ENCODE assay signal across 17 cellular contexts in the genomic region with DNA sequence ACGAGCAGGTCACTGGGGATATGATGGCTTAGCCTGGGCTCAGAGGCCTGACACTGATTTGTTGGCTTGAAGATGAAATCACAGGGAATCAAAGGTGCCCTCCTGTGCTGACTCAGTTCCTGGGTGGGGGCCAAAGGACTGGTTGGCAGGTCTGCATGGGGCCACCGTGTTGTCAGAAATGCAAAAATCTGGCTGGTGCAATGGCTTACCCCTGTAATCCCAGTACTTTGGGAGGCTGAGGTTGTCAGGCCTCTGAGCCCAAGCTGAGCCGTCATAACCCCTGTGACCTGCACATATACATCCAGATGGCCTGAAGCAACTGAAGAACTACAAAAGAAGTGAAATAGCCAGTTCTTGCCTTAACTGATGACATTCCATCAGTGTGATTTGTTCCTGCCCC.
DNase-seq lines count a peak whose midpoint lies in the region; ATAC-seq lines count a peak whose summit lies in the region.
"Had no signal": no experiment of that assay in that cellular context is flagged by ENCODE, and none has a peak within 500 bp of the region (broad histone marks: within the 10 kb centered on the region; RNA-seq: fewer than 3 reads in every experiment).

No MANE protein-coding gene starts in this region.

- no peak overlapping the region for H3K56ac ChIP-seq in mesendoderm (ENCODE audit: low read length)

- no peak overlapping the region for H4K8ac ChIP-seq in mesendoderm (ENCODE audit: low read depth, low read length)

- no peak overlapping the region for H3K9ac ChIP-seq in mesendoderm (ENCODE audit: low read length)
- H3K9ac ChIP-seq: BLaER1 treated with 17β-estradiol and CSF1 and Interleukin-3, amounts not matched to agents 10 nM and 100 nM had no signal

- no peak overlapping the region for H3K18ac ChIP-seq in mesendoderm (ENCODE audit: low read length)

- H3K23ac ChIP-seq in mesendoderm (ENCODE audit: low read length) = no peak overlapping the region

- no peaks in the 10 kb centered on the region for H3K79me2 ChIP-seq in mesendoderm (ENCODE audit: control insufficient read depth, insufficient read depth, low read length)

- H4K5ac ChIP-seq in mesendoderm (ENCODE audit: low read length) = no peak overlapping the region

- no peak overlapping the region for H3K4me2 ChIP-seq in mesendoderm (ENCODE audit: low read length)
- H3K4me2 ChIP-seq: A549; BLaER1 treated with 17β-estradiol and CSF1 and Interleukin-3, amounts not matched to agents 10 nM and 100 nM had no signal

- H3K4me1 ChIP-seq in mesendoderm (ENCODE audit: control insufficient read depth, low read depth, low read length) = no peaks in the 10 kb centered on the region
- H3K4me1 ChIP-seq: A549; BLaER1 treated with 17β-estradiol and CSF1 and Interleukin-3, amounts not matched to agents 10 nM and 100 nM; Caco-2 had no signal

- H3K27ac ChIP-seq in mesendoderm (ENCODE audit: low read depth, low read length) = no peak overlapping the region
- H3K27ac ChIP-seq: 22Rv1; A549; BLaER1 treated with 17β-estradiol and CSF1 and Interleukin-3, amounts not matched to agents 10 nM and 100 nM; C4-2B had no signal

- H3K27me3 ChIP-seq in mesendoderm (ENCODE audit: insufficient read depth, low read length, poor library complexity) = no peaks in the 10 kb centered on the region
- H3K27me3 ChIP-seq: BLaER1 treated with 17β-estradiol and CSF1 and Interleukin-3, amounts not matched to agents 10 nM and 100 nM had no signal

- peak; percentile 77 for ATAC-seq in esophagus mucosa
- no peak for ATAC-seq in HG02763 (IDR thresholded peaks at IDR 0.05; ENCODE audit: unreplicated experiment)
- ATAC-seq: A549; CD8-positive, alpha-beta T cell; GM12878 had no signal

- no peak overlapping the region for H2BK5ac ChIP-seq in mesendoderm (ENCODE audit: low read length)

- H2BK15ac ChIP-seq in mesendoderm (replicated peaks; ENCODE audit: low read depth) = no peak overlapping the region

- DNase-seq in ELF-1 (ENCODE audit: low read depth, low spot score) = peak; percentile 58
- DNase-seq in mesendoderm = peak; percentile 12
- DNase-seq in NCI-H128 (lab: John Stamatoyannopoulos, UW; ENCODE audit: unreplicated experiment) = no peak
- DNase-seq: AML-193; Caco-2; Calu3; CD4-positive, alpha-beta T cell; CD8-positive, alpha-beta T cell; DMS79 treated with DMSO at 0.1 percent for 48 hours; GDM1 had no signal

- H3K36me3 ChIP-seq in mesendoderm (ENCODE audit: control insufficient read depth, insufficient read depth, low read length) = no peaks in the 10 kb centered on the region
- H3K36me3 ChIP-seq: BLaER1 treated with 17β-estradiol and CSF1 and Interleukin-3, amounts not matched to agents 10 nM and 100 nM had no signal

- no peak overlapping the region for H2BK120ac ChIP-seq in mesendoderm (ENCODE audit: low read depth, low read length)

- WGBS in mesendoderm (ENCODE audit: extremely low coverage, insufficient coverage, low lambda C conversion rate) = no CpG with 5 or more reads among the region's 3 CpGs

- H2AK5ac ChIP-seq in mesendoderm (ENCODE audit: low read length) = no peak overlapping the region

- H3K4ac ChIP-seq in mesendoderm (ENCODE audit: low read depth, low read length) = no peak overlapping the region

- no peak overlapping the region for H3K4me3 ChIP-seq in mesendoderm (ENCODE audit: low read length)
- H3K4me3 ChIP-seq: A549; BLaER1 treated with 17β-estradiol and CSF1 and Interleukin-3, amounts not matched to agents 10 nM and 100 nM; GM12878 had no signal

- H3K79me1 ChIP-seq in mesendoderm (ENCODE audit: low read length) = no peaks in the 10 kb centered on the region
